1 cellular context compared by ENCODE assay signal in the genomic region with DNA sequence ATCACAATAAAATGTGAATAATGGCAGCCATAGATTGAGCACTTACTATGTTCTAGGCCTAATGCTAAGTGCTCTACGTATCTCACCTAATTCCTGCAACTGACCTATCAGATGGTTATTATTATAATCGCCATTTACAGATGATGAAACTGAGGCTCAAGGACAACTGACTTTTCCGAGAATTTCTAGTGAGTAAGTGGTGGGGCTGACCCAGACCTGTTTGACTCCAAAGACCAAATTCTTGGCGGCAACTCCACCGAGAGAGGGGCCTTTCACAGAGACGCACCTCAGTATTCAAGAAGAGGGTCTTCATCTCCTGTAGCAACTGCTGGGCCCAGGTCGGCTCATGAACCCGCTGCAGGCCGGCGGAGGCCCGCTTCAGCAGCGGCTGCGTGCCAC.
TF ChIP-seq lines count a peak whose summit lies in the region.

No MANE protein-coding gene starts in this region.

TF ChIP-seq in GM12878, 131 proteins besides CTCF, POLR2A, EP300 and RAD21:
- no peak for TF ChIP-seq EZH2 (IDR thresholded peaks at IDR 0.05; ENCODE audit: borderline replicate concordance, control insufficient read depth, low read depth, low read length)
- TF ChIP-seq ZNF384 (IDR thresholded peaks at IDR 0.05; ENCODE audit: borderline replicate concordance, low read depth, low read length): no peak
- 0 out of 2 replicates have a peak, but pooled peaks have one; percentile 1 for TF ChIP-seq PAX5 (IDR thresholded peaks at IDR 0.05; ENCODE audit: borderline replicate concordance, low read depth, low read length)
- TF ChIP-seq TAF1 (IDR thresholded peaks at IDR 0.05; ENCODE audit: borderline replicate concordance, low read depth, low read length): no peak
